21 cellular contexts compared by ENCODE assay signal in the genomic region with DNA sequence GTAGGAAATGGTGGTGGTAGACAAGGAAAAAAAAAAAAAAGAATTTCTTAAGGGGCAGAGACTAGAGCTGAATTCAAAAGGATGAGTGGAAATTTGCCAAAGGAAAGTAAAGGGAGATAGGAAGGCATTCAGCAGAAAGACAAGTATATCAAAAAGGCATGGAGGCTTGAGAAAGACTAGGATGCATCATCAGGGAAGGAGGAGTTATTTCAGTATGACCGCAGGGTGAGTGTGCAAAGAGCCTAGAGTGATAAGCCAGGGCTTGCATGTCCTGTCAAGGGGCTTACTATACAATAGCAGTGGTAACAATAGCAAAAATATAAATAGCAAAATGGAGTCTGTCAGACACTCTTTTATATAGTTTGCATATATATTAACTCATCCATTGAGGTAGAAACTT.
"Had no signal": no experiment of that assay in that cellular context is flagged by ENCODE, and none has a peak within 500 bp of the region (broad histone marks: within the 10 kb centered on the region; RNA-seq: fewer than 3 reads in every experiment).

No MANE protein-coding gene starts in this region.

- H3K36me3 Mint-ChIP-seq: memory B cell; natural killer cell treated with Interleukin-12 subunit alpha and Interleukin-12 subunit beta and Interleukin-15 and Interleukin-18, amount 100 ng/mL, for 72 hours; stimulated activated effector memory CD8-positive, alpha-beta T cell treated with anti-CD3 and anti-CD28 coated beads, Interleukin-12 subunit alpha, Interleukin-12 subunit beta, amount 100 ng/mL, for 72 hours had no signal

- FAIRE-seq: astrocyte, frontal cortex, islet of Langerhans had no signal

- H3K4me1 Mint-ChIP-seq: activated naive CD8-positive, alpha-beta T cell treated with anti-CD3 and anti-CD28 coated beads, Interleukin-2, amount 50 U/mL, for 24 hours; memory B cell had no signal

- H3K9me3 ChIP-seq: heart left ventricle, thyroid gland, uterus had no signal

- H3K27me3 ChIP-seq: heart left ventricle, thyroid gland, uterus had no signal

- H3K27ac Mint-ChIP-seq: activated CD8-positive, alpha-beta T cell treated with anti-CD3 and anti-CD28 coated beads, Interleukin-2, amount 10 ng/mL, durations not matched to agents 7 days and 5 days; activated naive CD8-positive, alpha-beta T cell treated with anti-CD3 and anti-CD28 coated beads, Interleukin-2, amount 50 U/mL, for 24 hours; memory B cell; natural killer cell treated with Interleukin-12 subunit alpha and Interleukin-12 subunit beta and Interleukin-15 and Interleukin-18, amount 100 ng/mL, for 72 hours; stimulated activated effector memory CD8-positive, alpha-beta T cell treated with anti-CD3 and anti-CD28 coated beads, Interleukin-12 subunit alpha, Interleukin-12 subunit beta, amount 100 ng/mL, for 72 hours had no signal

- ATAC-seq: activated CD8-positive, alpha-beta T cell treated with anti-CD3 and anti-CD28 coated beads, Interleukin-2, amount 10 ng/mL, durations not matched to agents 7 days and 5 days; activated naive CD8-positive, alpha-beta T cell treated with anti-CD3 and anti-CD28 coated beads, Interleukin-2, amount 50 U/mL, for 24 hours; heart left ventricle; left lobe of liver; natural killer cell treated with Interleukin-12 subunit alpha and Interleukin-12 subunit beta and Interleukin-15 and Interleukin-18, amount 100 ng/mL, for 72 hours; stimulated activated effector memory CD8-positive, alpha-beta T cell treated with anti-CD3 and anti-CD28 coated beads, Interleukin-12 subunit alpha, Interleukin-12 subunit beta, amount 100 ng/mL, for 72 hours had no signal

- H3K9me3 Mint-ChIP-seq: activated naive CD8-positive, alpha-beta T cell treated with anti-CD3 and anti-CD28 coated beads, Interleukin-2, amount 50 U/mL, for 24 hours; memory B cell; natural killer cell treated with Interleukin-12 subunit alpha and Interleukin-12 subunit beta and Interleukin-15 and Interleukin-18, amount 100 ng/mL, for 72 hours; stimulated activated effector memory CD8-positive, alpha-beta T cell treated with anti-CD3 and anti-CD28 coated beads, Interleukin-12 subunit alpha, Interleukin-12 subunit beta, amount 100 ng/mL, for 72 hours had no signal

- DNase-seq: activated CD4-positive, alpha-beta T cell treated with anti-CD3 and anti-CD28 coated beads for 4 hours; activated CD8-positive, alpha-beta memory T cell treated with anti-CD3 and anti-CD28 coated beads, Interleukin-2, amount 50 U/mL, for 48 hours; activated CD8-positive, alpha-beta T cell treated with anti-CD3 and anti-CD28 coated beads, Interleukin-2, amount 10 ng/mL, durations not matched to agents 7 days and 5 days; activated naive CD8-positive, alpha-beta T cell treated with anti-CD3 and anti-CD28 coated beads, Interleukin-2, amount 50 U/mL, for 24 hours; central memory CD4-positive, alpha-beta T cell; cortex of kidney; effector memory CD4-positive, alpha-beta T cell; erythroblast; heart left ventricle; occipital lobe; T-helper 9 cell; thyroid gland; uterus; WERI-Rb-1 had no signal

- H3K4me1 ChIP-seq: uterus had no signal

- H3K36me3 ChIP-seq: uterus, WERI-Rb-1 had no signal

- H3K4me3 Mint-ChIP-seq: activated CD8-positive, alpha-beta T cell treated with anti-CD3 and anti-CD28 coated beads, Interleukin-2, amount 10 ng/mL, durations not matched to agents 7 days and 5 days; activated naive CD8-positive, alpha-beta T cell treated with anti-CD3 and anti-CD28 coated beads, Interleukin-2, amount 50 U/mL, for 24 hours; memory B cell; natural killer cell treated with Interleukin-12 subunit alpha and Interleukin-12 subunit beta and Interleukin-15 and Interleukin-18, amount 100 ng/mL, for 72 hours; stimulated activated effector memory CD8-positive, alpha-beta T cell treated with anti-CD3 and anti-CD28 coated beads, Interleukin-12 subunit alpha, Interleukin-12 subunit beta, amount 100 ng/mL, for 72 hours had no signal

- H3K27me3 Mint-ChIP-seq: activated naive CD8-positive, alpha-beta T cell treated with anti-CD3 and anti-CD28 coated beads, Interleukin-2, amount 50 U/mL, for 24 hours; natural killer cell treated with Interleukin-12 subunit alpha and Interleukin-12 subunit beta and Interleukin-15 and Interleukin-18, amount 100 ng/mL, for 72 hours had no signal

- H3K4me3 ChIP-seq: heart left ventricle, thyroid gland, uterus had no signal

- H3K27ac ChIP-seq: heart left ventricle, uterus, WERI-Rb-1 had no signal
